Comparison of ENCODE assay signal across 8 cellular contexts in genomic region chr18:50298443-50299284, GRCh38. TPM values are rescaled to one million over a fixed set of nuclear protein-coding genes. Genes with fewer than 3 reads are reported as not detected.
DNase-seq lines count a peak whose midpoint lies in the region; ATAC-seq, FAIRE-seq and TF ChIP-seq lines count a peak whose summit lies in the region.

No MANE protein-coding gene starts in this region.

- no peak overlapping the region for H2AK5ac ChIP-seq in IMR-90 (ENCODE audit: low read depth, low read length)

- H3K9ac ChIP-seq in IMR-90 (ENCODE audit: low read depth, low read length) (no peak overlapping the region), endodermal cell (ENCODE audit: extremely low read depth, low read length, poor library complexity, severe bottlenecking) (no peak overlapping the region)

- no peak overlapping the region for H2BK5ac ChIP-seq in IMR-90 (ENCODE audit: low read depth, low read length, poor library complexity, severe bottlenecking)

- H4K8ac ChIP-seq in IMR-90 (ENCODE audit: low read depth in 2 of 2, low read length in 2 of 2), result no peak overlapping the region; a peak in 1 of 4 replicates

- peak overlapping the region; percentile 89; the same call in 1 of the 2 replicates for H3K4me2 ChIP-seq in IMR-90 (ENCODE audit: low read depth, low read length)

- peaks cover 22 to 28% of the 10 kb centered on the region in 2 donors for H3K27me3 Mint-ChIP-seq in CD4-positive, alpha-beta memory T cell
- H3K27me3 Mint-ChIP-seq in endodermal cell (ENCODE audit: insufficient read depth) (peaks cover 71% of the 10 kb centered on the region), progenitor cell of endocrine pancreas (peaks cover 10% of the 10 kb centered on the region)

- no TSS peak for BruUV-seq in IMR-90 (replicated peaks; lab: Mats Ljungman, UMichigan)

- H3K9me1 ChIP-seq in IMR-90 (ENCODE audit: insufficient read depth, low read length), result no peaks in the 10 kb centered on the region

- TF ChIP-seq CTCF in IMR-90 (conservative IDR thresholded peaks at IDR 0.05; ENCODE audit: low read depth, low read length), result no peak
- TF ChIP-seq CTCF in endodermal cell (conservative IDR thresholded peaks at IDR 0.05), result peak; percentile 25
- TF ChIP-seq CTCF in progenitor cell of endocrine pancreas (IDR thresholded peaks at IDR 0.05; ENCODE audit: unreplicated experiment), result no peak

- no peaks in the 10 kb centered on the region for H4K20me1 ChIP-seq in IMR-90 (ENCODE audit: insufficient read depth, low read length)

- H3K4ac ChIP-seq in IMR-90 (ENCODE audit: low read depth, low read length), result no peak overlapping the region

- no peak overlapping the region for H2BK20ac ChIP-seq in IMR-90 (ENCODE audit: low read depth, low read length)

- CTCF ChIA-PET in CD4-positive, alpha-beta memory T cell (lab: Charles Lee; ENCODE audit: partially characterized antibody), result no interaction called here
- CTCF ChIA-PET in IMR-90 (lab: Yijun Ruan, JAX), result interaction anchor here (0.8 kb wide), 1 partner anchor 59 kb away, joined by 3 read pairs; no protein-coding TSS in a partner anchor

- TF ChIP-seq POLR2A in IMR-90 (IDR thresholded peaks at IDR 0.05; ENCODE audit: low read depth, low read length), result no peak

- no peak overlapping the region for H2BK15ac ChIP-seq in IMR-90 (ENCODE audit: low read depth, low read length)

- H3K4me1 Mint-ChIP-seq in CD4-positive, alpha-beta memory T cell, result peaks cover 5 to 12% (median 7%) of the 10 kb centered on the region in 4 donors
- H3K4me1 Mint-ChIP-seq in endodermal cell (peaks cover 5% of the 10 kb centered on the region), progenitor cell of endocrine pancreas (ENCODE audit: low read depth) (peaks cover 4% of the 10 kb centered on the region)

- no peak for TF ChIP-seq RAD21 in IMR-90 (IDR thresholded peaks at IDR 0.05; ENCODE audit: low read length)

- no peak overlapping the region for H3K27ac Mint-ChIP-seq in CD4-positive, alpha-beta memory T cell
- H3K27ac Mint-ChIP-seq in endodermal cell (no peak overlapping the region), progenitor cell of endocrine pancreas (no peak overlapping the region)

- H3K9me3 Mint-ChIP-seq in CD4-positive, alpha-beta memory T cell, result peaks cover 0 to 6% (median 0%) of the 10 kb centered on the region in 8 donors
- peaks cover 12% of the 10 kb centered on the region for H3K9me3 Mint-ChIP-seq in endodermal cell
- no peaks in the 10 kb centered on the region for H3K9me3 Mint-ChIP-seq in progenitor cell of endocrine pancreas (ENCODE audit: low read depth)

- H3K4me3 ChIP-seq in CD4-positive, alpha-beta memory T cell (ENCODE audit: low read length in 2 of 2), result peak overlapping the region in 1 of 2 donors; percentile 36
- H3K4me3 ChIP-seq in IMR-90 (ENCODE audit: insufficient read depth, low read depth, low read length) (no peak overlapping the region; the same call in 1 of the 2 replicates), endodermal cell (ENCODE audit: low read length) (no peak overlapping the region)

- H3K14ac ChIP-seq in IMR-90 (replicated peaks; ENCODE audit: low read depth, low read length), result no peak overlapping the region

- no peaks in the 10 kb centered on the region for H3K79me1 ChIP-seq in IMR-90 (ENCODE audit: low read depth in 1 of 2, low read length in 2 of 2)

- H3K4me1 ChIP-seq in CD4-positive, alpha-beta memory T cell (ENCODE audit: insufficient read depth, low read length), result peaks cover 11% of the 10 kb centered on the region
- H3K4me1 ChIP-seq in IMR-90 (ENCODE audit: control insufficient read depth, insufficient read depth, low read length) (no peaks in the 10 kb centered on the region), endodermal cell (ENCODE audit: control insufficient read depth, insufficient read depth, low read length) (peaks cover 2% of the 10 kb centered on the region)

- ATAC-seq in IMR-90 (ENCODE audit: low read depth) (no peak), GM19035 (IDR thresholded peaks at IDR 0.05; ENCODE audit: unreplicated experiment) (no peak)

- no peaks in the 10 kb centered on the region for H3K36me3 Mint-ChIP-seq in CD4-positive, alpha-beta memory T cell
- H3K36me3 Mint-ChIP-seq in endodermal cell (ENCODE audit: low read depth) (no peaks in the 10 kb centered on the region), progenitor cell of endocrine pancreas (ENCODE audit: insufficient read depth) (no peaks in the 10 kb centered on the region)

- peak overlapping the region; percentile 63 for H2AFZ ChIP-seq in IMR-90 (replicated peaks; ENCODE audit: low read length, poor library complexity)

- no peak overlapping the region for H2BK120ac ChIP-seq in IMR-90 (ENCODE audit: low read depth, low read length)

- H3K18ac ChIP-seq in IMR-90 (ENCODE audit: low read depth, low read length), result no peak overlapping the region

- peaks cover 6% of the 10 kb centered on the region for H3K27me3 ChIP-seq in CD4-positive, alpha-beta memory T cell (ENCODE audit: insufficient read depth, low read length)
- H3K27me3 ChIP-seq in IMR-90 (ENCODE audit: control insufficient read depth, insufficient read depth, low read length) (peaks cover 15% of the 10 kb centered on the region), endodermal cell (ENCODE audit: control insufficient read depth, insufficient read depth, low read length, poor library complexity, severe bottlenecking) (peaks cover 8% of the 10 kb centered on the region)

- H4K91ac ChIP-seq in IMR-90 (ENCODE audit: insufficient read depth, low read depth, low read length), result no peak overlapping the region

- H3K4me3 Mint-ChIP-seq in CD4-positive, alpha-beta memory T cell, result peak overlapping the region; percentile 20 to 86 (median 66)
- peak overlapping the region; percentile 65 for H3K4me3 Mint-ChIP-seq in endodermal cell
- peak overlapping the region; percentile 80 for H3K4me3 Mint-ChIP-seq in progenitor cell of endocrine pancreas (ENCODE audit: low read depth)

- no peaks in the 10 kb centered on the region for H3K9me3 ChIP-seq in CD4-positive, alpha-beta memory T cell (ENCODE audit: control insufficient read depth in 1 of 2, low read length in 2 of 2)
- no peaks in the 10 kb centered on the region for H3K9me3 ChIP-seq in IMR-90 (ENCODE audit: control insufficient read depth, insufficient read depth, low read length)
- H3K9me3 ChIP-seq in endodermal cell (ENCODE audit: control insufficient read depth, low read length), result peaks cover 5% of the 10 kb centered on the region

- DNase-seq in CD4-positive, alpha-beta memory T cell, result no peak
- DNase-seq in IMR-90 (no peak), endodermal cell (no peak), progenitor cell of endocrine pancreas (ENCODE audit: low spot score, unreplicated experiment) (no peak), T1000 (lab: John Stamatoyannopoulos, UW) (no peak), GM19239 (ENCODE audit: insufficient read length, low spot score) (no peak), NCI-H2029 (lab: John Stamatoyannopoulos, UW) (no peak)

- no peak overlapping the region for H3K23ac ChIP-seq in IMR-90 (ENCODE audit: low read depth, low read length)

- H3K36me3 ChIP-seq in CD4-positive, alpha-beta memory T cell (ENCODE audit: insufficient read depth, low read length), result no peaks in the 10 kb centered on the region
- H3K36me3 ChIP-seq in IMR-90 (ENCODE audit: control insufficient read depth, insufficient read depth, low read length), result no peaks in the 10 kb centered on the region
- H3K36me3 ChIP-seq in endodermal cell (ENCODE audit: control insufficient read depth, insufficient read depth, low read length), result no peaks in the 10 kb centered on the region

- POLR2A ChIA-PET in CD4-positive, alpha-beta memory T cell (lab: Charles Lee; ENCODE audit: partially characterized antibody), result interaction anchor here (0.6 to 2.0 kb wide), 4 partner anchors 9 to 64 kb away, joined by 3 to 11 read pairs (median 4); no protein-coding TSS in a partner anchor
- POLR2A ChIA-PET in IMR-90 (lab: Charles Lee; ENCODE audit: unreplicated experiment), result no interaction called here

- no peak overlapping the region for H4K5ac ChIP-seq in IMR-90 (ENCODE audit: low read depth, low read length)

- no CpG with 5 or more reads among the region's 49 CpGs for WGBS in IMR-90 (ENCODE audit: extremely low coverage in 2 of 2, insufficient read length in 1 of 2), 2 experiments
- WGBS in endodermal cell (ENCODE audit: insufficient coverage in 1 of 2, insufficient read length in 1 of 2), 2 experiments, result 94 to 97% methylated on average over 16 to 49 of the region's 49 CpGs

- FAIRE-seq in GM19239 (lab: Jason Lieb, UNC), result no peak

- intact Hi-C loops in CD4-positive, alpha-beta memory T cell (cut with micrococcal nuclease), result loop anchor here (1.0 kb wide), 3 partner anchors 9 to 30 kb away; partner anchors contain the start of gene CXXC1
- intact Hi-C loops in IMR-90 (cut with micrococcal nuclease), result no loop called here

- dilution Hi-C loops in IMR-90 (cut with HindIII; ENCODE audit: low sequenced_read_pairs, unreplicated experiment), result no loop called here

- H3K56ac ChIP-seq in IMR-90 (ENCODE audit: extremely low read depth, insufficient read depth, low read length), result no peak overlapping the region

- no peak overlapping the region for H2AK9ac ChIP-seq in IMR-90 (replicated peaks; ENCODE audit: low read depth, low read length, poor library complexity)

- in situ Hi-C loops in IMR-90 (cut with MboI; ENCODE audit: low sequenced_read_pairs), result loop anchor here (25.0 kb wide), 2 partner anchors 739 to 1661 kb away; partner anchors contain the start of gene SMAD4

- H3K27ac ChIP-seq in CD4-positive, alpha-beta memory T cell (ENCODE audit: low read depth, low read length), result no peak overlapping the region
- H3K27ac ChIP-seq in IMR-90 (ENCODE audit: insufficient read depth, low read length) (no peak overlapping the region), endodermal cell (ENCODE audit: low read depth, low read length) (no peak overlapping the region)

RNA-seq across cellular contexts. Expression of gene CXXC1, which starts 11.2 kb away (rescaled TPM):
- total RNA-seq in CD4-positive, alpha-beta memory T cell, result 100 to 1,000 TPM; 165 to 191 TPM
- 10 to 100 TPM; 38.1 to 80.8 TPM for polyA plus RNA-seq in CD4-positive, alpha-beta memory T cell
- total RNA-seq in IMR-90 (2012; rRNA removed), result 24.0 and 29.4 TPM in 2 replicates
- 66.2 and 81.6 TPM in 2 replicates for polyA plus RNA-seq in IMR-90 (2012; rRNA removed)
- 57.6 and 61.0 TPM in 2 replicates for polyA plus RNA-seq in IMR-90 (2012; cell fraction: cytosol; rRNA removed)
- polyA plus RNA-seq in IMR-90 (2012; cell fraction: nucleus; rRNA removed; ENCODE audit: low replicate concordance), result 342 and 639 TPM in 2 replicates
- total RNA-seq in endodermal cell, result 100 to 1,000 TPM in 1 of 2 donors, 10 to 100 TPM in 1; 93.1 to 102 TPM
- 65.0 TPM for polyA plus RNA-seq in endodermal cell (2013, experiment 1 of 2)
- 62.4 TPM for polyA plus RNA-seq in endodermal cell (2013, experiment 2 of 2)
- total RNA-seq in progenitor cell of endocrine pancreas, result 109 and 118 TPM in 2 replicates

RNA-seq across cellular contexts. Expression of gene MBD1, which starts 17.3 kb away (rescaled TPM):
- total RNA-seq in CD4-positive, alpha-beta memory T cell, result 100 to 1,000 TPM; 135 to 144 TPM
- polyA plus RNA-seq in CD4-positive, alpha-beta memory T cell, result 10 to 100 TPM; 24.5 to 39.2 TPM
- 31.7 TPM in 2 replicates for total RNA-seq in IMR-90 (2012; rRNA removed)
- 56.5 and 61.3 TPM in 2 replicates for polyA plus RNA-seq in IMR-90 (2012; rRNA removed)
- 50.3 and 57.0 TPM in 2 replicates for polyA plus RNA-seq in IMR-90 (2012; cell fraction: cytosol; rRNA removed)
- 228 and 398 TPM in 2 replicates for polyA plus RNA-seq in IMR-90 (2012; cell fraction: nucleus; rRNA removed; ENCODE audit: low replicate concordance)
- 10 to 100 TPM; 77.1 to 79.6 TPM for total RNA-seq in endodermal cell
- polyA plus RNA-seq in endodermal cell (2013, experiment 1 of 2), result 56.2 TPM
- 45.2 TPM for polyA plus RNA-seq in endodermal cell (2013, experiment 2 of 2)
- total RNA-seq in progenitor cell of endocrine pancreas, result 89.6 and 96.0 TPM in 2 replicates

RNA-seq across cellular contexts. Expression of gene CFAP53, which starts 32.4 kb away (rescaled TPM):
- 1 to 10 TPM; 1.4 to 1.6 TPM for total RNA-seq in CD4-positive, alpha-beta memory T cell
- under 1 TPM; 0.10 to 0.13 TPM for polyA plus RNA-seq in CD4-positive, alpha-beta memory T cell
- total RNA-seq in IMR-90 (2012; rRNA removed) (under 0.01 TPM in 2 replicates), endodermal cell (under 1 TPM; 0.37 to 0.66 TPM), progenitor cell of endocrine pancreas (1.5 and 1.7 TPM in 2 replicates)
- 0.12 and 0.22 TPM in 2 replicates for polyA plus RNA-seq in IMR-90 (2012; rRNA removed)
- polyA plus RNA-seq in IMR-90 (2012; cell fraction: cytosol; rRNA removed), result 0.08 and 0.12 TPM in 2 replicates
- 0.09 TPM in 1 of 2 replicates, not detected in the other for polyA plus RNA-seq in IMR-90 (2012; cell fraction: nucleus; rRNA removed; ENCODE audit: low replicate concordance)
- 0.89 TPM for polyA plus RNA-seq in endodermal cell (2013, experiment 1 of 2)
- polyA plus RNA-seq in endodermal cell (2013, experiment 2 of 2), result 1.2 TPM
